ENCODE assay signal across 23 cellular contexts in genomic region chr18:36623681-36624080, GRCh38.
"Had no signal": no experiment of that assay in that cellular context is flagged by ENCODE, and none has a peak within 500 bp of the region (broad histone marks: within the 10 kb centered on the region; RNA-seq: fewer than 3 reads in every experiment).

No MANE protein-coding gene starts in this region.

- H3K27ac ChIP-seq: Peyer's patch, RWPE1 had no signal

- H3K36me3 ChIP-seq: Peyer's patch had no signal

- H3K27me3 ChIP-seq: Peyer's patch had no signal

- H3K9me3 ChIP-seq: Peyer's patch had no signal

- ATAC-seq: activated T-helper 17 cell treated with anti-CD3 and anti-CD28 coated beads, Interleukin-2, amount 50 U/mL, for 72 hours; T-helper 17 cell had no signal

- DNase-seq: activated CD4-positive, alpha-beta memory T cell treated with anti-CD3 and anti-CD28 coated beads for 36 hours; activated CD4-positive, alpha-beta T cell treated with anti-CD3 and anti-CD28 coated beads for 1 hour; activated CD4-positive, alpha-beta T cell treated with anti-CD3 and anti-CD28 coated beads, Interleukin-2, amount 10 ng/mL, durations not matched to agents 7 days and 5 days; activated CD8-positive, alpha-beta memory T cell treated with anti-CD3 and anti-CD28 coated beads for 24 hours; activated gamma-delta T cell treated with Interleukin-2 at 50 U/mL for 16 hours; activated naive CD4-positive, alpha-beta T cell treated with anti-CD3 and anti-CD28 coated beads, Interleukin-2, amount 10 ng/mL, durations not matched to agents 7 days and 5 days; activated naive CD8-positive, alpha-beta T cell treated with anti-CD3 and anti-CD28 coated beads for 36 hours; activated T-cell treated with anti-CD3 and anti-CD28 coated beads, Interleukin-2, amount 50 U/mL, for 48 hours; Karpas-422; NCI-H1105 treated with DMSO at 0.1 percent for 48 hours; NCI-H1436 treated with DMSO at 0.1 percent for 48 hours; NCI-H187; NCI-H2081; NCI-H510A treated with DMSO at 0.1 percent for 48 hours; NK-92 treated with Interleukin-12 subunit alpha and Interleukin-12 subunit beta, amount 100 ng/mL, for 24 hours; OCI-M1; Peyer's patch; SHP77 treated with DMSO at 0.1 percent for 48 hours; T-helper 17 cell; T-helper 9 cell had no signal

- H3K4me3 ChIP-seq: K562, Peyer's patch had no signal

- H3K4me1 ChIP-seq: Peyer's patch had no signal
